ENCODE assay signal across 8 cellular contexts in genomic region chr9:37801959-37802711, GRCh38. TPM values are rescaled to one million over a fixed set of nuclear protein-coding genes. Genes with fewer than 3 reads are reported as not detected.
A peak's percentile ranks its signal among the peaks of the same experiment; 100 is the strongest.
DNase-seq lines count a peak whose midpoint lies in the region; ATAC-seq, FAIRE-seq and TF ChIP-seq lines count a peak whose summit lies in the region.

No MANE protein-coding gene starts in this region.

- no peak for ATAC-seq in GM18511 (IDR thresholded peaks at IDR 0.05; ENCODE audit: unreplicated experiment)

- peaks cover 12% of the 10 kb centered on the region for H3K36me3 Mint-ChIP-seq in T-helper 2 cell treated with Interferon-gamma antibody and Interleukin-4, amounts not matched to agents 5 μg/mL and 100 μg/mL, for 36 hours (ENCODE audit: low read depth)
- H3K36me3 Mint-ChIP-seq in activated T-helper 2 cell treated with anti-CD3 and anti-CD28 coated beads, Interferon-gamma antibody, Interleukin-2, Interleukin-4, amounts not matched to agents 10 μg/mL and 5 μg/mL and 100 μg/mL, durations not matched to agents 14 hours and 24 hours and 36 hours (ENCODE audit: low read depth): peaks cover 31% of the 10 kb centered on the region

- no peak for TF ChIP-seq POLR2A in suprapubic skin (IDR thresholded peaks at IDR 0.05)

- peaks cover 33% of the 10 kb centered on the region for H3K4me1 Mint-ChIP-seq in T-helper 2 cell treated with Interferon-gamma antibody and Interleukin-4, amounts not matched to agents 5 μg/mL and 100 μg/mL, for 36 hours (ENCODE audit: low read depth)
- H3K4me1 Mint-ChIP-seq in activated T-helper 2 cell treated with anti-CD3 and anti-CD28 coated beads, Interferon-gamma antibody, Interleukin-2, Interleukin-4, amounts not matched to agents 10 μg/mL and 5 μg/mL and 100 μg/mL, durations not matched to agents 14 hours and 24 hours and 36 hours (ENCODE audit: low read depth): peaks cover 34% of the 10 kb centered on the region

- H3K79me2 ChIP-seq in keratinocyte (ENCODE audit: control insufficient read depth, insufficient read depth, low read length): peaks cover 61% of the 10 kb centered on the region

- no peak overlapping the region for H3K27ac Mint-ChIP-seq in T-helper 2 cell treated with Interferon-gamma antibody and Interleukin-4, amounts not matched to agents 5 μg/mL and 100 μg/mL, for 36 hours
- peak overlapping the region; percentile 46 for H3K27ac Mint-ChIP-seq in activated T-helper 2 cell treated with anti-CD3 and anti-CD28 coated beads, Interferon-gamma antibody, Interleukin-2, Interleukin-4, amounts not matched to agents 10 μg/mL and 5 μg/mL and 100 μg/mL, durations not matched to agents 14 hours and 24 hours and 36 hours

- peak overlapping the region; percentile 93 to 95 (median 95) for H3K4me3 ChIP-seq in keratinocyte (ENCODE audit: control insufficient read depth in 2 of 3, extremely low read depth in 1 of 3, insufficient read depth in 2 of 3, low read depth in 1 of 3, low read length in 3 of 3)
- H3K4me3 ChIP-seq in suprapubic skin: peak overlapping the region; percentile 100

- peaks cover 14% of the 10 kb centered on the region for H3K4me1 ChIP-seq in keratinocyte (ENCODE audit: control insufficient read depth, extremely low read depth, insufficient read depth, low read length)
- peaks cover 30% of the 10 kb centered on the region for H3K4me1 ChIP-seq in suprapubic skin

- H3K9ac ChIP-seq in keratinocyte (ENCODE audit: control insufficient read depth, extremely low read depth, insufficient read depth, low read length): peak overlapping the region; percentile 90

- H3K9me1 ChIP-seq in keratinocyte (ENCODE audit: control insufficient read depth, extremely low read depth, insufficient read depth, low read length): no peaks in the 10 kb centered on the region

- peak overlapping the region; percentile 79 for H3K27ac ChIP-seq in keratinocyte (ENCODE audit: control insufficient read depth, insufficient read depth, low read length)
- no peak overlapping the region for H3K27ac ChIP-seq in suprapubic skin

- intact Hi-C loops in activated T-helper 2 cell treated with anti-CD3 and anti-CD28 coated beads, Interferon-gamma antibody, Interleukin-2, Interleukin-4, amounts not matched to agents 10 μg/mL and 5 μg/mL and 100 μg/mL, durations not matched to agents 14 hours and 24 hours and 36 hours (cut with micrococcal nuclease): loop anchor here (2.0 kb wide), 2 partner anchors 49 to 209 kb away; partner anchors contain the start of genes TOMM5 and TRMT10B

- H3K9me3 Mint-ChIP-seq in T-helper 2 cell treated with Interferon-gamma antibody and Interleukin-4, amounts not matched to agents 5 μg/mL and 100 μg/mL, for 36 hours: no peaks in the 10 kb centered on the region
- H3K9me3 Mint-ChIP-seq in activated T-helper 2 cell treated with anti-CD3 and anti-CD28 coated beads, Interferon-gamma antibody, Interleukin-2, Interleukin-4, amounts not matched to agents 10 μg/mL and 5 μg/mL and 100 μg/mL, durations not matched to agents 14 hours and 24 hours and 36 hours: no peaks in the 10 kb centered on the region

- H4K20me1 ChIP-seq in keratinocyte (ENCODE audit: control insufficient read depth, extremely low read depth, insufficient read depth, low read length): peaks cover 4% of the 10 kb centered on the region

- peak overlapping the region; percentile 94 for H3K4me2 ChIP-seq in keratinocyte (ENCODE audit: control insufficient read depth, extremely low read depth, insufficient read depth, low read depth, low read length)

- dilution Hi-C loops in keratinocyte (cut with MboI; ENCODE audit: extremely low pct_ligation_motif_present, low sequenced_read_pairs): no loop called here

- 53% methylated on average over 10 of the region's 10 CpGs for WGBS in suprapubic skin

- no peak for TF ChIP-seq CTCF in keratinocyte (optimal IDR thresholded peaks at IDR 0.05 in 1 of 3, IDR thresholded peaks at IDR 0.05 in 1 of 3, conservative IDR thresholded peaks at IDR 0.05 in 1 of 3; ENCODE audit: extremely low read depth in 1 of 3, insufficient read depth in 2 of 3, low read length in 3 of 3)
- TF ChIP-seq CTCF in suprapubic skin (IDR thresholded peaks at IDR 0.05): no peak

- H3K27me3 ChIP-seq in keratinocyte (ENCODE audit: control insufficient read depth, extremely low read depth, insufficient read depth, low read length) (no peaks in the 10 kb centered on the region), suprapubic skin (no peaks in the 10 kb centered on the region)

- no peak for TF ChIP-seq EP300 in suprapubic skin (IDR thresholded peaks at IDR 0.05)

- H3K36me3 ChIP-seq in keratinocyte (ENCODE audit: control insufficient read depth in 2 of 2, extremely low read depth in 1 of 2, insufficient read depth in 2 of 2, low read length in 2 of 2): peaks cover 0 to 1% of the 10 kb centered on the region in 2 experiments
- no peaks in the 10 kb centered on the region for H3K36me3 ChIP-seq in suprapubic skin

- no peak for DNase-seq in T-helper 2 cell treated with Interferon-gamma antibody and Interleukin-4, amounts not matched to agents 5 μg/mL and 100 μg/mL, for 36 hours (ENCODE audit: low spot score)
- no peak for DNase-seq in T-helper 2 cell
- no peak for DNase-seq in activated T-helper 2 cell treated with anti-CD3 and anti-CD28 coated beads, Interferon-gamma antibody, Interleukin-2, Interleukin-4, amounts not matched to agents 10 μg/mL and 5 μg/mL and 100 μg/mL, durations not matched to agents 14 hours and 24 hours and 36 hours (ENCODE audit: low spot score)
- DNase-seq in keratinocyte (ENCODE audit: low read depth, low spot score): no peak
- no peak for DNase-seq in suprapubic skin (ENCODE audit: low spot score in 2 of 2)
- DNase-seq in NCI-H510A treated with DMSO at 0.1 percent for 48 hours (lab: John Stamatoyannopoulos, UW): no peak
- DNase-seq in activated effector memory CD4-positive, alpha-beta T cell treated with Interleukin-2 at 50 U/mL for 16 hours: no peak

- H3K27me3 Mint-ChIP-seq in T-helper 2 cell treated with Interferon-gamma antibody and Interleukin-4, amounts not matched to agents 5 μg/mL and 100 μg/mL, for 36 hours (ENCODE audit: low read depth): no peaks in the 10 kb centered on the region
- H3K27me3 Mint-ChIP-seq in activated T-helper 2 cell treated with anti-CD3 and anti-CD28 coated beads, Interferon-gamma antibody, Interleukin-2, Interleukin-4, amounts not matched to agents 10 μg/mL and 5 μg/mL and 100 μg/mL, durations not matched to agents 14 hours and 24 hours and 36 hours (ENCODE audit: low read depth): no peaks in the 10 kb centered on the region

- H3K9me3 ChIP-seq in keratinocyte (ENCODE audit: control insufficient read depth, low read depth, low read length) (no peaks in the 10 kb centered on the region), suprapubic skin (no peaks in the 10 kb centered on the region)

- H3K4me3 Mint-ChIP-seq in T-helper 2 cell treated with Interferon-gamma antibody and Interleukin-4, amounts not matched to agents 5 μg/mL and 100 μg/mL, for 36 hours: peak overlapping the region; percentile 86
- peak overlapping the region; percentile 89 for H3K4me3 Mint-ChIP-seq in activated T-helper 2 cell treated with anti-CD3 and anti-CD28 coated beads, Interferon-gamma antibody, Interleukin-2, Interleukin-4, amounts not matched to agents 10 μg/mL and 5 μg/mL and 100 μg/mL, durations not matched to agents 14 hours and 24 hours and 36 hours (ENCODE audit: low read depth)

- no peak for FAIRE-seq in keratinocyte (lab: Jason Lieb, UNC)

- no peak overlapping the region for H2AFZ ChIP-seq in keratinocyte (ENCODE audit: control insufficient read depth, low read length)

RNA-seq across cellular contexts. Expression of gene DCAF10, which starts 1.5 kb away (rescaled TPM):
- total RNA-seq in activated T-helper 2 cell treated with anti-CD3 and anti-CD28 coated beads, Interferon-gamma antibody, Interleukin-2, Interleukin-4, amounts not matched to agents 10 μg/mL and 5 μg/mL and 100 μg/mL, durations not matched to agents 14 hours and 24 hours and 36 hours: 17.4 and 18.4 TPM in 2 replicates
- 27.6 to 29.7 TPM (median 29.2 TPM) in 3 replicates for polyA plus RNA-seq in keratinocyte
- 8.0 TPM for polyA plus RNA-seq in keratinocyte (2011; ENCODE audit: low read depth)
- polyA plus RNA-seq in keratinocyte (2011; cell fraction: cytosol; rRNA removed): 20.4 and 36.6 TPM in 2 replicates
- 23.5 and 27.9 TPM in 2 replicates for polyA plus RNA-seq in keratinocyte (2011; cell fraction: nucleus; rRNA removed)
- 13.8 and 26.3 TPM in 2 replicates for polyA plus RNA-seq in keratinocyte (2012; ENCODE audit: low replicate concordance)
- polyA minus RNA-seq in keratinocyte: 18.6 to 67.6 TPM (median 66.0 TPM) in 3 replicates
- polyA minus RNA-seq in keratinocyte (2011; cell fraction: cytosol; rRNA and poly(A)+ RNA removed): 20.0 TPM
- 18.4 and 33.0 TPM in 2 replicates for polyA minus RNA-seq in keratinocyte (2011; cell fraction: nucleus; rRNA and poly(A)+ RNA removed)
- 10 to 100 TPM; 21.7 to 47.6 (median 26.6) TPM for total RNA-seq in suprapubic skin

RNA-seq across cellular contexts. Expression of gene EXOSC3, which starts 17.3 kb away (rescaled TPM):
- 85.8 and 86.3 TPM in 2 replicates for total RNA-seq in activated T-helper 2 cell treated with anti-CD3 and anti-CD28 coated beads, Interferon-gamma antibody, Interleukin-2, Interleukin-4, amounts not matched to agents 10 μg/mL and 5 μg/mL and 100 μg/mL, durations not matched to agents 14 hours and 24 hours and 36 hours
- polyA plus RNA-seq in keratinocyte: 24.8 to 48.8 TPM (median 37.1 TPM) in 3 replicates
- 50.4 TPM for polyA plus RNA-seq in keratinocyte (2011; ENCODE audit: low read depth)
- polyA plus RNA-seq in keratinocyte (2011; cell fraction: cytosol; rRNA removed): 35.0 and 36.5 TPM in 2 replicates
- 32.3 and 41.6 TPM in 2 replicates for polyA plus RNA-seq in keratinocyte (2011; cell fraction: nucleus; rRNA removed)
- polyA plus RNA-seq in keratinocyte (2012; ENCODE audit: low replicate concordance): 22.1 and 41.3 TPM in 2 replicates
- polyA minus RNA-seq in keratinocyte: 10.2 to 25.3 TPM (median 11.0 TPM) in 3 replicates
- 43.4 TPM for polyA minus RNA-seq in keratinocyte (2011; cell fraction: cytosol; rRNA and poly(A)+ RNA removed)
- 9.5 and 11.3 TPM in 2 replicates for polyA minus RNA-seq in keratinocyte (2011; cell fraction: nucleus; rRNA and poly(A)+ RNA removed)
- 10 to 100 TPM; 19.7 to 39.7 (median 34.0) TPM for total RNA-seq in suprapubic skin

RNA-seq across cellular contexts. Expression of gene TRMT10B, which starts 48.5 kb away (rescaled TPM):
- 11.8 and 12.1 TPM in 2 replicates for total RNA-seq in activated T-helper 2 cell treated with anti-CD3 and anti-CD28 coated beads, Interferon-gamma antibody, Interleukin-2, Interleukin-4, amounts not matched to agents 10 μg/mL and 5 μg/mL and 100 μg/mL, durations not matched to agents 14 hours and 24 hours and 36 hours
- polyA plus RNA-seq in keratinocyte: 4.0 to 6.9 TPM (median 6.8 TPM) in 3 replicates
- polyA plus RNA-seq in keratinocyte (2011; ENCODE audit: low read depth): 6.0 TPM
- 4.1 and 6.3 TPM in 2 replicates for polyA plus RNA-seq in keratinocyte (2011; cell fraction: cytosol; rRNA removed)
- 7.0 and 7.1 TPM in 2 replicates for polyA plus RNA-seq in keratinocyte (2011; cell fraction: nucleus; rRNA removed)
- 4.1 and 4.7 TPM in 2 replicates for polyA plus RNA-seq in keratinocyte (2012; ENCODE audit: low replicate concordance)
- polyA minus RNA-seq in keratinocyte: 0.89 to 4.5 TPM (median 3.6 TPM) in 3 replicates
- polyA minus RNA-seq in keratinocyte (2011; cell fraction: cytosol; rRNA and poly(A)+ RNA removed): 1.3 TPM
- polyA minus RNA-seq in keratinocyte (2011; cell fraction: nucleus; rRNA and poly(A)+ RNA removed): 1.3 and 2.1 TPM in 2 replicates
- total RNA-seq in suprapubic skin: 10 to 100 TPM in 1 of 4 donors, 1 to 10 TPM in 3; 3.8 to 25.3 (median 8.9) TPM
